In genomic region chr4:184785813-184786212, GRCh38 we compare ENCODE assay signal across 22 cellular contexts.
"Had no signal": no experiment of that assay in that cellular context is flagged by ENCODE, and none has a peak within 500 bp of the region (broad histone marks: within the 10 kb centered on the region; RNA-seq: fewer than 3 reads in every experiment).

No MANE protein-coding gene starts in this region.

- H3K4me2 ChIP-seq: KMS-11 had no signal

- H3K9ac ChIP-seq: KMS-11 had no signal

- H3K36me3 ChIP-seq: SJSA1 had no signal

- H3K4me1 ChIP-seq: SJSA1 had no signal

- H3K27me3 ChIP-seq: SJSA1 had no signal

- FAIRE-seq: HTR-8/SVneo, K562, RCC 7860 had no signal

- H3K9me3 ChIP-seq: SJSA1 had no signal

- DNase-seq: MV-4-11, NCI-H1048, NCI-H1105, NCI-H1417, NCI-H1436 treated with DMSO at 0.1 percent for 48 hours, NCI-H187 treated with DMSO at 0.1 percent for 48 hours, NCI-H2029 treated with DMSO at 0.1 percent for 48 hours, NCI-H2107, NCI-H2227 treated with DMSO at 0.1 percent for 48 hours, NCI-H524, NCI-H69, NCI-H774, Right ventricle myocardium superior, RPMI8226, SIG-M5 had no signal

- H3K4me3 ChIP-seq: K562, SJSA1, SK-N-MC had no signal

- H3K27ac ChIP-seq: HL-60, KMS-11, SJSA1, SK-N-MC had no signal
